Comparison of ENCODE assay signal across 24 cellular contexts in the genomic region with DNA sequence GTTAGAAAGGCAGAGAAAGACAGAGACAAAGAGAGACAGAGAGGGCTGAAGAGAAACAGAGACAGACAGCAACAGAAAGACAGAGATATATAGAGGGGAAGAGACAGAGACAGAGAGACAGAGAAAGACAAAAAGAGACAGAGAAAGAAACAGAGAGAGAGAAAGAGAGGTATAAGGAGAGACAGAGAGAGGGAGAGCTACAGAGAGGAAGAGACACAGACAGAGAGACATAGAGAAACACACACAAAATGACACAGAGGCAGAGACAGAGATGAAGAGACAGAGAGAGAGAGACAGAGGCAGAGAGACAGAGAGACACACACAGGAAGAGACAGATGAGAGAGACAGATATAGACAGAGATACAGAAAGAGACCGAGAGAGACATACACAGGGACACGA.
DNase-seq lines count a peak whose midpoint lies in the region; ATAC-seq and TF ChIP-seq lines count a peak whose summit lies in the region.
"Had no signal": no experiment of that assay in that cellular context is flagged by ENCODE, and none has a peak within 500 bp of the region (broad histone marks: within the 10 kb centered on the region; RNA-seq: fewer than 3 reads in every experiment).

No MANE protein-coding gene starts in this region.

- H3K9me3 Mint-ChIP-seq in GM23338, result peaks cover 51% of the 10 kb centered on the region
- no peaks in the 10 kb centered on the region for H3K9me3 Mint-ChIP-seq in activated B cell treated with CpG ODN at 0.5 μM for 24 hours
- H3K9me3 Mint-ChIP-seq in naive B cell, result peaks cover 0 to 11% (median 0%) of the 10 kb centered on the region in 7 donors
- H3K9me3 Mint-ChIP-seq in activated T-cell treated with anti-CD3 and anti-CD28 coated beads, Interleukin-2, amount 50 U/mL, for 72 hours, result peaks cover 10% of the 10 kb centered on the region in 2 donors

- no peak for TF ChIP-seq CTCF in GM23338 (conservative IDR thresholded peaks at IDR 0.05; ENCODE audit: low read depth in 2 of 2)
- no peak for TF ChIP-seq CTCF in activated B cell treated with CpG ODN at 0.5 μM for 24 hours (IDR thresholded peaks at IDR 0.05)

- H3K27ac ChIP-seq in BLaER1 treated with 17β-estradiol and CSF1 and Interleukin-3, amounts not matched to agents 10 nM and 100 nM, result no peak overlapping the region
- no peak overlapping the region for H3K27ac ChIP-seq in GM23338 (ENCODE audit: low read depth)
- H3K27ac ChIP-seq: right atrium auricular region, SJSA1, VCaP had no signal

- H2AFZ ChIP-seq in GM23338, result no peak overlapping the region

- no peak for DNase-seq in GM23338 (ENCODE audit: low spot score)
- DNase-seq in activated B cell treated with CpG ODN at 0.5 μM for 24 hours, result no peak
- DNase-seq in naive B cell, result no peak
- DNase-seq in germinal center (ENCODE audit: low spot score), result no peak
- DNase-seq in NCI-H146 (lab: John Stamatoyannopoulos, UW), result no peak
- no peak for DNase-seq in activated T-cell treated with anti-CD3 and anti-CD28 coated beads, Interleukin-2, amount 50 U/mL, for 72 hours
- DNase-seq: activated effector memory CD4-positive, alpha-beta T cell treated with anti-CD3 and anti-CD28 coated beads, Interleukin-2, amount 50 U/mL, for 16 hours; amniotic stem cell; CD4-positive, CD25-positive, alpha-beta regulatory T cell; effector CD8-positive, alpha-beta T cell; EL; foreskin fibroblast; MV-4-11; NCI-H1694; NCI-H2171 treated with DMSO at 0.1 percent for 48 hours; NCI-H524 treated with DMSO at 0.1 percent for 48 hours; stimulated activated CD4-positive, alpha-beta T cell treated with anti-CD3 and anti-CD28 coated beads, Interleukin-4, amount 100 ng/mL, for 1 hour; stimulated activated naive CD4-positive, alpha-beta T cell treated with Interleukin-2 at 50 U/mL for 16 hours had no signal

- H3K36me3 Mint-ChIP-seq in GM23338 (ENCODE audit: low read depth) (peaks cover 38% of the 10 kb centered on the region), activated B cell treated with CpG ODN at 0.5 μM for 24 hours (ENCODE audit: low read depth) (peaks cover 2% of the 10 kb centered on the region), naive B cell (peaks cover 0 to 7% of the 10 kb centered on the region in 2 donors)
- H3K36me3 Mint-ChIP-seq in activated T-cell treated with anti-CD3 and anti-CD28 coated beads, Interleukin-2, amount 50 U/mL, for 72 hours (ENCODE audit: insufficient read depth in 2 of 2), result peaks cover 0 to 3% of the 10 kb centered on the region in 2 donors

- ATAC-seq in GM23338, result no peak
- ATAC-seq in activated B cell treated with CpG ODN at 0.5 μM for 24 hours (ENCODE audit: low read depth), result no peak
- ATAC-seq in naive B cell (ENCODE audit: low read depth in 2 of 2), result no peak
- no peak for ATAC-seq in activated T-cell treated with anti-CD3 and anti-CD28 coated beads, Interleukin-2, amount 50 U/mL, for 72 hours (replicated peaks in 1 of 2)
- ATAC-seq: left lobe of liver had no signal

- POLR2A ChIA-PET in activated B cell treated with CpG ODN at 0.5 μM for 24 hours (lab: Charles Lee), result no interaction called here

- H3K9me3 ChIP-seq in BLaER1 treated with 17β-estradiol and CSF1 and Interleukin-3, amounts not matched to agents 10 nM and 100 nM (replicated peaks in 1 of 11), result no peaks in the 10 kb centered on the region; a peak in 3 of 22 replicates
- H3K9me3 ChIP-seq: right atrium auricular region had no signal

- peaks cover 15% of the 10 kb centered on the region for H3F3A ChIP-seq in GM23338 (replicated peaks; ENCODE audit: low read depth)

- peak overlapping the region in 6 of 11 experiments; percentile 8 to 57 (median 34); a peak in 10 of 22 replicates for H3K4me2 ChIP-seq in BLaER1 treated with 17β-estradiol and CSF1 and Interleukin-3, amounts not matched to agents 10 nM and 100 nM
- no peak overlapping the region for H3K4me2 ChIP-seq in GM23338

- H3K4me3 Mint-ChIP-seq in GM23338, result no peak overlapping the region
- H3K4me3 Mint-ChIP-seq in activated B cell treated with CpG ODN at 0.5 μM for 24 hours, result peak overlapping the region; percentile 40
- peak overlapping the region; percentile 66 to 89 (median 80) for H3K4me3 Mint-ChIP-seq in naive B cell
- no peak overlapping the region for H3K4me3 Mint-ChIP-seq in activated T-cell treated with anti-CD3 and anti-CD28 coated beads, Interleukin-2, amount 50 U/mL, for 72 hours
- H3K4me3 Mint-ChIP-seq: CD4-positive, CD25-positive, alpha-beta regulatory T cell; T-helper 1 cell treated with Interleukin-12 subunit alpha and Interleukin-12 subunit beta and Interleukin-4 antibody, amounts not matched to agents 30 μg/mL and 1 μg/mL, for 36 hours had no signal

- no peak overlapping the region for H3K9ac ChIP-seq in BLaER1 treated with 17β-estradiol and CSF1 and Interleukin-3, amounts not matched to agents 10 nM and 100 nM

- no peaks in the 10 kb centered on the region for H4K20me1 ChIP-seq in BLaER1 treated with 17β-estradiol and CSF1 and Interleukin-3, amounts not matched to agents 10 nM and 100 nM
- H4K20me1 ChIP-seq in GM23338 (replicated peaks; ENCODE audit: insufficient read depth), result no peaks in the 10 kb centered on the region

- peaks cover 28% of the 10 kb centered on the region for H3K27me3 Mint-ChIP-seq in GM23338 (ENCODE audit: insufficient read depth, low read depth, poor library complexity)
- no peaks in the 10 kb centered on the region for H3K27me3 Mint-ChIP-seq in activated B cell treated with CpG ODN at 0.5 μM for 24 hours
- no peaks in the 10 kb centered on the region for H3K27me3 Mint-ChIP-seq in naive B cell
- peaks cover 20% of the 10 kb centered on the region for H3K27me3 Mint-ChIP-seq in activated T-cell treated with anti-CD3 and anti-CD28 coated beads, Interleukin-2, amount 50 U/mL, for 72 hours (ENCODE audit: low read depth)
- H3K27me3 Mint-ChIP-seq: CD4-positive, CD25-positive, alpha-beta regulatory T cell had no signal

- no peaks in the 10 kb centered on the region for H3K36me3 ChIP-seq in BLaER1 treated with 17β-estradiol and CSF1 and Interleukin-3, amounts not matched to agents 10 nM and 100 nM
- peaks cover 14% of the 10 kb centered on the region; the same call in 1 of the 2 replicates for H3K36me3 ChIP-seq in GM23338 (ENCODE audit: insufficient read depth)
- H3K36me3 ChIP-seq: right atrium auricular region, SJSA1 had no signal

- H3K9me2 ChIP-seq in GM23338 (ENCODE audit: insufficient read depth), result no peaks in the 10 kb centered on the region

- H3K4me1 Mint-ChIP-seq in GM23338 (no peaks in the 10 kb centered on the region; the same call in 2 of the 3 replicates), activated B cell treated with CpG ODN at 0.5 μM for 24 hours (peaks cover 52% of the 10 kb centered on the region), naive B cell (peaks cover 50 to 51% (median 50%) of the 10 kb centered on the region in 3 donors)
- peaks cover 18% of the 10 kb centered on the region for H3K4me1 Mint-ChIP-seq in activated T-cell treated with anti-CD3 and anti-CD28 coated beads, Interleukin-2, amount 50 U/mL, for 72 hours (ENCODE audit: low read depth)

- intact Hi-C loops in activated B cell treated with CpG ODN at 0.5 μM for 24 hours (cut with micrococcal nuclease), result no loop called here

- no peaks in the 10 kb centered on the region for H3K79me2 ChIP-seq in GM23338 (replicated peaks; ENCODE audit: insufficient read depth)

- H3K27ac Mint-ChIP-seq in GM23338, result no peak overlapping the region
- peak overlapping the region; percentile 95 for H3K27ac Mint-ChIP-seq in activated B cell treated with CpG ODN at 0.5 μM for 24 hours
- peak overlapping the region; percentile 95 to 100 (median 99) for H3K27ac Mint-ChIP-seq in naive B cell
- no peak overlapping the region for H3K27ac Mint-ChIP-seq in activated T-cell treated with anti-CD3 and anti-CD28 coated beads, Interleukin-2, amount 50 U/mL, for 72 hours

- H3K4me3 ChIP-seq in BLaER1 treated with 17β-estradiol and CSF1 and Interleukin-3, amounts not matched to agents 10 nM and 100 nM, result no peak overlapping the region
- H3K4me3 ChIP-seq in GM23338, result peak overlapping the region; percentile 20; the same call in 1 of the 2 replicates
- H3K4me3 ChIP-seq: right atrium auricular region, SJSA1 had no signal

- peaks cover 0 to 65% (median 30%) of the 10 kb centered on the region in 10 experiments; a peak in 12 of 20 replicates for H3K4me1 ChIP-seq in BLaER1 treated with 17β-estradiol and CSF1 and Interleukin-3, amounts not matched to agents 10 nM and 100 nM
- H3K4me1 ChIP-seq in GM23338 (ENCODE audit: insufficient read depth), result no peaks in the 10 kb centered on the region
- H3K4me1 ChIP-seq: right atrium auricular region, SJSA1 had no signal

- CTCF ChIA-PET in activated B cell treated with CpG ODN at 0.5 μM for 24 hours (lab: Charles Lee), result no interaction called here

- no peaks in the 10 kb centered on the region for H3K27me3 ChIP-seq in BLaER1 treated with 17β-estradiol and CSF1 and Interleukin-3, amounts not matched to agents 10 nM and 100 nM
- no peaks in the 10 kb centered on the region for H3K27me3 ChIP-seq in GM23338 (ENCODE audit: insufficient read depth)
- H3K27me3 ChIP-seq: right atrium auricular region, SJSA1 had no signal

TF ChIP-seq in GM23338, 12 proteins besides CTCF, POLR2A, EP300 and RAD21 (continues in another document):
- TF ChIP-seq STAT1 (IDR thresholded peaks at IDR 0.05; ENCODE audit: unreplicated experiment) (no peak), ZNF331 (CRISPR knock-in tag; IDR thresholded peaks at IDR 0.05; ENCODE audit: low read depth) (no peak), EZH2phosphoT487 (IDR thresholded peaks at IDR 0.05; ENCODE audit: unreplicated experiment) (no peak), ZNF114 (CRISPR knock-in tag; IDR thresholded peaks at IDR 0.05) (no peak), POLR2AphosphoS5 (IDR thresholded peaks at IDR 0.05; ENCODE audit: low read depth) (no peak)
- TF ChIP-seq, protein P1, sequence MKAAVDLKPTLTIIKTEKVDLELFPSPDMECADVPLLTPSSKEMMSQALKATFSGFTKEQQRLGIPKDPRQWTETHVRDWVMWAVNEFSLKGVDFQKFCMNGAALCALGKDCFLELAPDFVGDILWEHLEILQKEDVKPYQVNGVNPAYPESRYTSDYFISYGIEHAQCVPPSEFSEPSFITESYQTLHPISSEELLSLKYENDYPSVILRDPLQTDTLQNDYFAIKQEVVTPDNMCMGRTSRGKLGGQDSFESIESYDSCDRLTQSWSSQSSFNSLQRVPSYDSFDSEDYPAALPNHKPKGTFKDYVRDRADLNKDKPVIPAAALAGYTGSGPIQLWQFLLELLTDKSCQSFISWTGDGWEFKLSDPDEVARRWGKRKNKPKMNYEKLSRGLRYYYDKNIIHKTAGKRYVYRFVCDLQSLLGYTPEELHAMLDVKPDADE (IDR thresholded peaks at IDR 0.05), result no peak

Comparison
In these comparisons a context has a peak if more than half of its experiments do, and no peak if none do; other contexts are left out.
1. H3K27ac Mint-ChIP-seq: peak in activated B cell treated with CpG ODN at 0.5 μM for 24 hours (single experiment) and naive B cell (6 of 6); none in GM23338 (single experiment) and activated T-cell treated with anti-CD3 and anti-CD28 coated beads, Interleukin-2, amount 50 U/mL, for 72 hours (single experiment).
2. H3K4me3 Mint-ChIP-seq: peak in activated B cell treated with CpG ODN at 0.5 μM for 24 hours (single experiment) and naive B cell (8 of 8); none in GM23338 (single experiment) and activated T-cell treated with anti-CD3 and anti-CD28 coated beads, Interleukin-2, amount 50 U/mL, for 72 hours (0 of 2).